Comparison of ENCODE assay signal across 19 cellular contexts in the genomic region with DNA sequence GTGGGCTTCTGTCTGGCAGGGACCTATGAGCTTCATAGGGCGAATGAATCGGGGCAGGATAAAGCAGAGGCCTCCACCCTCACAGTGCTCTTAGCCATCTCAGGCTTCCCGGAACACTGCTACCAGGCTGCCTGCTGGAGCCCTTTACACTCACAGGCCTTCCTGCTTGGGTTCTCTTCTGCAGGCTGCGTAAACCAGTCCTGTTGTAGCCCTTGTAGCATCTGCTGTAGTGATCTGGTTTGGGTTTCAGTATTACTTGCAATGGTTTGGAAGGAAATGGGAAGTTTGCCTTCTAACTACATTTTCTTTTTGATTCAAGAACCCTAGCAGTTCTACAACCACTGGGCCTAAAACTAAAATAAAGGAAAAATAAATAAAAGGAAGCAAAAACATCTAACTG. TPM values are rescaled to one million over a fixed set of nuclear protein-coding genes. Genes with fewer than 3 reads are reported as not detected.
DNase-seq lines count a peak whose midpoint lies in the region; ATAC-seq and TF ChIP-seq lines count a peak whose summit lies in the region.
"Had no signal": no experiment of that assay in that cellular context is flagged by ENCODE, and none has a peak within 500 bp of the region (broad histone marks: within the 10 kb centered on the region; RNA-seq: fewer than 3 reads in every experiment).

No MANE protein-coding gene starts in this region.

- 84 to 85% methylated on average over 4 of the region's 4 CpGs for WGBS in body of pancreas, 2 donors

- peak; percentile 39 for DNase-seq in Ammon's horn (ENCODE audit: low spot score)
- DNase-seq in GM12864 (ENCODE audit: low read depth): peak; percentile 19
- DNase-seq in activated CD4-positive, alpha-beta memory T cell treated with anti-CD3 and anti-CD28 coated beads for 36 hours: peak; percentile 40
- peak; percentile 20 for DNase-seq in globus pallidus (ENCODE audit: low spot score)
- no peak for DNase-seq in body of pancreas
- no peak for DNase-seq in NK-92 treated with Interleukin-12 subunit alpha and Interleukin-12 subunit beta, amount 100 ng/mL, for 24 hours (lab: John Stamatoyannopoulos, UW)
- DNase-seq in SIG-M5 treated with dmso at 0.1 percent for 504 hours (lab: John Stamatoyannopoulos, UW; ENCODE audit: unreplicated experiment): no peak
- DNase-seq in epidermal melanocyte (ENCODE audit: insufficient read length, low spot score): no peak
- DNase-seq: activated CD8-positive, alpha-beta T cell treated with anti-CD3 and anti-CD28 coated beads for 36 hours; activated gamma-delta T cell; Calu3; colonic mucosa; gastrocnemius medialis; NCI-H1048; NCI-H2081 treated with DMSO at 0.1 percent for 48 hours; NCI-H524; PC-9; right cardiac atrium had no signal

- no peaks in the 10 kb centered on the region for H3K9me3 Mint-ChIP-seq in activated CD4-positive, alpha-beta memory T cell treated with anti-CD3 and anti-CD28 coated beads for 36 hours
- H3K9me3 Mint-ChIP-seq: activated CD8-positive, alpha-beta T cell treated with anti-CD3 and anti-CD28 coated beads for 36 hours had no signal

- H3K4me3 Mint-ChIP-seq in activated CD4-positive, alpha-beta memory T cell treated with anti-CD3 and anti-CD28 coated beads for 36 hours: no peak overlapping the region
- H3K4me3 Mint-ChIP-seq: activated CD8-positive, alpha-beta T cell treated with anti-CD3 and anti-CD28 coated beads for 36 hours had no signal

- intact Hi-C loops in activated CD4-positive, alpha-beta memory T cell treated with anti-CD3 and anti-CD28 coated beads for 36 hours (cut with micrococcal nuclease): loop anchor here (10.0 kb wide), 3 partner anchors 458 to 908 kb away; a partner anchor contains a TSS
- intact Hi-C loops in body of pancreas (cut with DNase I): no loop called here

- H3K27ac ChIP-seq in body of pancreas: no peak overlapping the region
- H3K27ac ChIP-seq: colonic mucosa, gastrocnemius medialis, HL-60, PC-9 had no signal

- H3K4me1 Mint-ChIP-seq in activated CD4-positive, alpha-beta memory T cell treated with anti-CD3 and anti-CD28 coated beads for 36 hours (ENCODE audit: low read depth): peaks cover 35% of the 10 kb centered on the region

- TF ChIP-seq CTCF in GM12864 (IDR thresholded peaks at IDR 0.05; ENCODE audit: low read depth, low read length, missing control alignments): no peak
- TF ChIP-seq CTCF in body of pancreas (IDR thresholded peaks at IDR 0.05): no peak

- POLR2A ChIA-PET in activated CD4-positive, alpha-beta memory T cell treated with anti-CD3 and anti-CD28 coated beads for 36 hours (lab: Charles Lee): interaction anchor here (0.6 kb wide), 1 partner anchor 281 kb away, joined by 3 read pairs; no protein-coding TSS in a partner anchor

- TF ChIP-seq POLR2A in body of pancreas (IDR thresholded peaks at IDR 0.05): no peak

- H3K27me3 ChIP-seq in body of pancreas: no peaks in the 10 kb centered on the region
- H3K27me3 ChIP-seq: colonic mucosa, gastrocnemius medialis had no signal

- no peak for ATAC-seq in body of pancreas
- ATAC-seq: activated CD8-positive, alpha-beta T cell treated with anti-CD3 and anti-CD28 coated beads for 36 hours; gastrocnemius medialis; right cardiac atrium had no signal

- H3K36me3 ChIP-seq in body of pancreas (replicated peaks in 1 of 2; ENCODE audit: insufficient read depth in 1 of 2, low read depth in 2 of 2): no peaks in the 10 kb centered on the region
- H3K36me3 ChIP-seq: colonic mucosa, gastrocnemius medialis had no signal

- no peaks in the 10 kb centered on the region for H3K9me3 ChIP-seq in body of pancreas
- H3K9me3 ChIP-seq: colonic mucosa, gastrocnemius medialis had no signal

- H3K27me3 Mint-ChIP-seq in activated CD4-positive, alpha-beta memory T cell treated with anti-CD3 and anti-CD28 coated beads for 36 hours: no peaks in the 10 kb centered on the region
- H3K27me3 Mint-ChIP-seq: activated CD8-positive, alpha-beta T cell treated with anti-CD3 and anti-CD28 coated beads for 36 hours had no signal

- no peak overlapping the region for H3K4me3 ChIP-seq in GM12864 (ENCODE audit: low read depth, low read length)
- no peak overlapping the region for H3K4me3 ChIP-seq in body of pancreas
- H3K4me3 ChIP-seq: colonic mucosa, gastrocnemius medialis, PC-9 had no signal

- peaks cover 17% of the 10 kb centered on the region for H3K4me1 ChIP-seq in body of pancreas

- CTCF ChIA-PET in activated CD4-positive, alpha-beta memory T cell treated with anti-CD3 and anti-CD28 coated beads for 36 hours (lab: Charles Lee): interaction anchor here (0.9 to 4.4 kb wide), 2 partner anchors 8 to 295 kb away, joined by 4 to 41 read pairs; no protein-coding TSS in a partner anchor

- H3K36me3 Mint-ChIP-seq in activated CD4-positive, alpha-beta memory T cell treated with anti-CD3 and anti-CD28 coated beads for 36 hours: peaks cover 4% of the 10 kb centered on the region

- peak overlapping the region; percentile 88 for H3K27ac Mint-ChIP-seq in activated CD4-positive, alpha-beta memory T cell treated with anti-CD3 and anti-CD28 coated beads for 36 hours
- H3K27ac Mint-ChIP-seq: activated CD8-positive, alpha-beta T cell treated with anti-CD3 and anti-CD28 coated beads for 36 hours had no signal

RNA-seq across cellular contexts. Expression of a gene that starts 3.4 kb away (rescaled TPM):
- 10 to 100 TPM; 60.9 to 61.5 TPM for total RNA-seq in activated CD4-positive, alpha-beta memory T cell treated with anti-CD3 and anti-CD28 coated beads for 36 hours
- 10 to 100 TPM; 52.1 to 85.0 TPM for total RNA-seq in body of pancreas

Comparison
In these comparisons a context has a peak if more than half of its experiments do, and no peak if none do; other contexts are left out.
1. DNase-seq: peak in Ammon's horn (single experiment), GM12864 (single experiment), activated CD4-positive, alpha-beta memory T cell treated with anti-CD3 and anti-CD28 coated beads for 36 hours (single experiment) and globus pallidus (single experiment); none in body of pancreas (0 of 4), NK-92 treated with Interleukin-12 subunit alpha and Interleukin-12 subunit beta, amount 100 ng/mL, for 24 hours (single experiment), SIG-M5 treated with dmso at 0.1 percent for 504 hours (single experiment) and epidermal melanocyte (single experiment).